In genomic region chr6:150413768-150414167, GRCh38 we compare ENCODE assay signal across 18 cellular contexts. TPM values are rescaled to one million over a fixed set of nuclear protein-coding genes. Genes with fewer than 3 reads are reported as not detected.
DNase-seq lines count a peak whose midpoint lies in the region; ATAC-seq and TF ChIP-seq lines count a peak whose summit lies in the region.
"Had no signal": no experiment of that assay in that cellular context is flagged by ENCODE, and none has a peak within 500 bp of the region (broad histone marks: within the 10 kb centered on the region; RNA-seq: fewer than 3 reads in every experiment).

No MANE protein-coding gene starts in this region.

- ATAC-seq in Right ventricle myocardium superior (ENCODE audit: poor library complexity) (no peak), left cardiac atrium (no peak), GM18519 (IDR thresholded peaks at IDR 0.05; ENCODE audit: low FRiP score, unreplicated experiment) (no peak), GM21526 (IDR thresholded peaks at IDR 0.05; ENCODE audit: low FRiP score, unreplicated experiment) (no peak)
- ATAC-seq: HCT116, Panc1 had no signal

- intact Hi-C loops in Right ventricle myocardium superior (cut with DNase I) (loop anchor here (10.0 kb wide), 1 partner anchor 921 kb away; no protein-coding TSS in a partner anchor), left cardiac atrium (cut with DNase I) (loop anchor here in 1 of 2 donors (10.0 kb wide), 1 partner anchor 261 kb away; no protein-coding TSS in a partner anchor)

- TF ChIP-seq EP300 in Ishikawa (IDR thresholded peaks at IDR 0.05; ENCODE audit: borderline replicate concordance), result no peak

- no peak for TF ChIP-seq RAD21 in Ishikawa (IDR thresholded peaks at IDR 0.05; ENCODE audit: low read depth)

- peak; percentile 48 for DNase-seq in Right ventricle myocardium superior
- no peak for DNase-seq in left cardiac atrium
- peak; percentile 63 for DNase-seq in RPMI8226
- DNase-seq in epidermal melanocyte (ENCODE audit: insufficient read length, low spot score), result no peak
- DNase-seq: AML-193, COR-L47, GOT3, NCI-H1417 treated with DMSO at 0.1 percent for 48 hours, NCI-H2029, NCI-H510A, SW 1271, T-helper 2 cell had no signal

TF ChIP-seq in Ishikawa, 13 proteins besides CTCF, POLR2A, EP300 and RAD21:
- no peak for TF ChIP-seq FOXM1 (IDR thresholded peaks at IDR 0.05; ENCODE audit: borderline replicate concordance, low read depth)
- TF ChIP-seq NFIC (IDR thresholded peaks at IDR 0.05), result peak; percentile 36; the same call in 1 of the 2 replicates
- TF ChIP-seq REST (IDR thresholded peaks at IDR 0.05; ENCODE audit: low read depth), result no peak
- TF ChIP-seq USF1 (IDR thresholded peaks at IDR 0.05), result no peak
- TF ChIP-seq CEBPB (IDR thresholded peaks at IDR 0.05), result no peak
- TF ChIP-seq TCF12 (IDR thresholded peaks at IDR 0.05; ENCODE audit: low read depth), result no peak
TF ChIP-seq in Ishikawa: peak in this region for 1.

RNA-seq across cellular contexts. Expression of gene IYD, which starts 45.0 kb away (rescaled TPM):
- not detected for total RNA-seq in Right ventricle myocardium superior
- not detected for total RNA-seq in left cardiac atrium
- total RNA-seq: MCF 10A had no signal

Comparison
In these comparisons a context has a peak if more than half of its experiments do, and no peak if none do; other contexts are left out.
1. DNase-seq: peak in Right ventricle myocardium superior (single experiment) and RPMI8226 (single experiment); none in left cardiac atrium (single experiment) and epidermal melanocyte (single experiment).